Comparison of ENCODE assay signal across 7 cellular contexts in genomic region chr17:64148699-64149098, GRCh38. TPM values are rescaled to one million over a fixed set of nuclear protein-coding genes. Genes with fewer than 3 reads are reported as not detected.
DNase-seq lines count a peak whose midpoint lies in the region; ATAC-seq and TF ChIP-seq lines count a peak whose summit lies in the region.

No MANE protein-coding gene starts in this region.

- no peaks in the 10 kb centered on the region for H3K9me3 ChIP-seq in body of pancreas

- DNase-seq in G401 (ENCODE audit: low spot score) (peak; percentile 12), LHCN-M2 (ENCODE audit: low read depth) (peak; percentile 36), body of pancreas (peak; percentile 11 to 58 (median 46)), osteocyte (ENCODE audit: extremely low spot score, unreplicated experiment) (peak; percentile 76), NCI-H128 (lab: John Stamatoyannopoulos, UW; ENCODE audit: unreplicated experiment) (no peak), NOMO-1 treated with dmso at 0.1 percent for 144 hours (lab: John Stamatoyannopoulos, UW; ENCODE audit: unreplicated experiment) (no peak)

- H3K36me3 ChIP-seq in body of pancreas (replicated peaks in 1 of 2; ENCODE audit: insufficient read depth in 1 of 2, low read depth in 2 of 2) = no peaks in the 10 kb centered on the region

- peak overlapping the region in 3 of 4 donors; percentile 93 to 94 (median 94) for H3K27ac ChIP-seq in body of pancreas

- no peak overlapping the region for H3K4me3 Mint-ChIP-seq in osteocyte (ENCODE audit: unreplicated experiment)

- TF ChIP-seq POLR2A in body of pancreas (IDR thresholded peaks at IDR 0.05) = no peak

- intact Hi-C loops in body of pancreas (cut with DNase I) = no loop called here

- no peaks in the 10 kb centered on the region for H3K9me3 Mint-ChIP-seq in osteocyte (ENCODE audit: unreplicated experiment)

- TF ChIP-seq CTCF in body of pancreas (IDR thresholded peaks at IDR 0.05) (peak in 4 of 7 experiments; percentile 23 to 42 (median 24)), osteocyte (IDR thresholded peaks at IDR 0.05) (peak; percentile 40)

- H3K27me3 ChIP-seq in body of pancreas = no peaks in the 10 kb centered on the region

- in situ Hi-C loops in G401 (cut with HindIII; ENCODE audit: low sequenced_read_pairs) = no loop called here

- no peaks in the 10 kb centered on the region for H3K27me3 Mint-ChIP-seq in osteocyte (ENCODE audit: unreplicated experiment)

- peaks cover 40% of the 10 kb centered on the region for H3K36me3 Mint-ChIP-seq in osteocyte (ENCODE audit: unreplicated experiment)

- peaks cover 26% of the 10 kb centered on the region for H3K4me1 Mint-ChIP-seq in osteocyte (ENCODE audit: unreplicated experiment)

- ATAC-seq in body of pancreas = no peak
- ATAC-seq in HG03280 (IDR thresholded peaks at IDR 0.05; ENCODE audit: unreplicated experiment) = no peak

- peaks cover 76% of the 10 kb centered on the region for H3K4me1 ChIP-seq in body of pancreas

- peak overlapping the region; percentile 74 for H3K27ac Mint-ChIP-seq in osteocyte (ENCODE audit: unreplicated experiment)

- no peak overlapping the region for H3K4me3 ChIP-seq in body of pancreas

- WGBS in body of pancreas, 2 donors = 65 to 75% methylated on average over 4 of the region's 4 CpGs

RNA-seq across cellular contexts. Expression of gene ERN1, which starts 18.8 kb away (rescaled TPM):
- 3.1 and 3.8 TPM in 2 replicates for total RNA-seq in G401 (2014; rRNA removed; shearing (Covaris generic))
- total RNA-seq in LHCN-M2 (2014; rRNA removed) = 2.9 and 3.8 TPM in 2 replicates
- polyA plus RNA-seq in LHCN-M2 (2012) = 1.8 TPM
- 10 to 100 TPM; 63.3 to 77.1 TPM for total RNA-seq in body of pancreas
- 20.8 and 21.4 TPM in 2 replicates for total RNA-seq in osteocyte

Comparison
In these comparisons a context has a peak if more than half of its experiments do, and no peak if none do; other contexts are left out.
1. DNase-seq: peak in G401 (single experiment), LHCN-M2 (single experiment), body of pancreas (4 of 4) and osteocyte (single experiment); none in NCI-H128 (single experiment) and NOMO-1 treated with dmso at 0.1 percent for 144 hours (single experiment).